In the genomic region with DNA sequence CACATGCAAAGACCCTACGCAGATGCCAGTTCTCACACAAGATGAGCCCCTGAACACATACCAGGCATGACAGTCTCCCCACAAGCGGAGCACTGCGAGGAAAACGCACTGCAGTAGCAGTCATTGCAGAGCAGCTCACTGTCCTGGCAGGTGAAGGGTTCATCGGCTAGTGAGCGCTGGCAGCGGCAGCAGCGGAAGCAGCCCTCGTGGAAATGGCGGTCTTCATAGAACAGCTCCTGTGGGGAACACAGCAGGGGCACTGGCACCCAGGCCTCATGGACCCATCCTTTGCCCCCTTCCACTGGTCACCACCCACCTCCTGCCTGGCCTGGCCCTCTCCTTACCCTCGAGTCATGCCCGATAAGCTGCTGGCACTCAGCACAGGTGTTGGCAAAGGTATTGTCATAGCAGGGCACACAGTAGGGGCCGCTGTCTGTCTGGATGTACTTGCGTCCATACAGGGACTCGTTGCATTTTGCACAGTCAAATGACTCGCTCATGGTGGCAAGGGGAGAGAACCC, we compare ENCODE assay signal across 10 cellular contexts. TPM values are rescaled to one million over a fixed set of nuclear protein-coding genes. Genes with fewer than 3 reads are reported as not detected.
DNase-seq lines count a peak whose midpoint lies in the region; ATAC-seq and TF ChIP-seq lines count a peak whose summit lies in the region.
"Had no signal": no experiment of that assay in that cellular context is flagged by ENCODE, and none has a peak within 500 bp of the region (broad histone marks: within the 10 kb centered on the region; RNA-seq: fewer than 3 reads in every experiment).

No MANE protein-coding gene starts in this region.

- no peaks in the 10 kb centered on the region for H3K9me3 Mint-ChIP-seq in activated T-cell treated with anti-CD3 and anti-CD28 coated beads, Interleukin-2, amount 50 U/mL, for 24 hours
- H3K9me3 Mint-ChIP-seq in brain, result no peaks in the 10 kb centered on the region
- H3K9me3 Mint-ChIP-seq: central memory CD8-positive, alpha-beta T cell had no signal

- no peaks in the 10 kb centered on the region for H3K9me3 ChIP-seq in mucosa of rectum (ENCODE audit: control insufficient read depth in 2 of 2, low read length in 2 of 2)
- H3K9me3 ChIP-seq in tibial artery, result no peaks in the 10 kb centered on the region

- H3K27ac ChIP-seq in mucosa of rectum (ENCODE audit: low read depth in 2 of 2, low read length in 2 of 2) (peak overlapping the region; percentile 71 to 84), tibial artery (peak overlapping the region; percentile 93 to 98), foreskin keratinocyte (no peak overlapping the region)

- no peak for ATAC-seq in HG03460 (IDR thresholded peaks at IDR 0.05; ENCODE audit: unreplicated experiment)
- no peak for ATAC-seq in foreskin keratinocyte
- ATAC-seq in GM21381 (IDR thresholded peaks at IDR 0.05; ENCODE audit: unreplicated experiment), result no peak

- no peak for DNase-seq in activated T-cell treated with anti-CD3 and anti-CD28 coated beads, Interleukin-2, amount 50 U/mL, for 24 hours
- no peak for DNase-seq in activated T-cell treated with anti-CD3 and anti-CD28 coated beads for 4 hours
- DNase-seq in tibial artery, result peak in 1 of 2 donors; percentile 56
- no peak for DNase-seq in foreskin keratinocyte

- peak overlapping the region in 1 of 2 donors; percentile 34 for H3K9ac ChIP-seq in mucosa of rectum (ENCODE audit: low read depth in 1 of 2, low read length in 2 of 2)

- no peak for TF ChIP-seq CTCF in brain (conservative IDR thresholded peaks at IDR 0.05)
- no peak for TF ChIP-seq CTCF in tibial artery (IDR thresholded peaks at IDR 0.05)
- no peak for TF ChIP-seq CTCF in foreskin keratinocyte (conservative IDR thresholded peaks at IDR 0.05)

- intact Hi-C loops in tibial artery (cut with DNase I; ENCODE audit: low total_unique reads), result no loop called here

- H3K36me3 Mint-ChIP-seq in activated T-cell treated with anti-CD3 and anti-CD28 coated beads, Interleukin-2, amount 50 U/mL, for 24 hours (ENCODE audit: low read depth), result peaks cover 73% of the 10 kb centered on the region
- H3K36me3 Mint-ChIP-seq in brain, result no peaks in the 10 kb centered on the region

- H3K27me3 ChIP-seq in mucosa of rectum (ENCODE audit: control insufficient read depth in 2 of 2, insufficient read depth in 2 of 2, low read length in 2 of 2), result peaks cover 6 to 7% of the 10 kb centered on the region in 2 donors
- H3K27me3 ChIP-seq in tibial artery, result no peaks in the 10 kb centered on the region
- H3K27me3 ChIP-seq in foreskin keratinocyte, result no peaks in the 10 kb centered on the region

- peaks cover 36 to 47% of the 10 kb centered on the region in 2 donors for H3K4me1 ChIP-seq in mucosa of rectum (ENCODE audit: control insufficient read depth in 2 of 2, insufficient read depth in 2 of 2, low read length in 2 of 2)
- H3K4me1 ChIP-seq in tibial artery, result peaks cover 15 to 91% (median 72%) of the 10 kb centered on the region in 4 donors
- peaks cover 25% of the 10 kb centered on the region for H3K4me1 ChIP-seq in foreskin keratinocyte

- H3K4me1 Mint-ChIP-seq in activated T-cell treated with anti-CD3 and anti-CD28 coated beads, Interleukin-2, amount 50 U/mL, for 24 hours (ENCODE audit: low read depth), result peaks cover 76% of the 10 kb centered on the region
- H3K4me1 Mint-ChIP-seq in brain, result peaks cover 55% of the 10 kb centered on the region

- peak overlapping the region; percentile 62 for H3K4me3 Mint-ChIP-seq in activated T-cell treated with anti-CD3 and anti-CD28 coated beads, Interleukin-2, amount 50 U/mL, for 24 hours
- peak overlapping the region in 3 of 5 experiments; percentile 62 to 85 (median 69) for H3K4me3 Mint-ChIP-seq in brain
- H3K4me3 Mint-ChIP-seq: central memory CD8-positive, alpha-beta T cell had no signal

- H3K36me3 ChIP-seq in mucosa of rectum (ENCODE audit: control insufficient read depth in 2 of 2, insufficient read depth in 2 of 2, low read length in 2 of 2) (peaks cover 0 to 4% of the 10 kb centered on the region in 2 donors), tibial artery (peaks cover 0 to 23% (median 19%) of the 10 kb centered on the region in 3 donors)

- peak overlapping the region; percentile 94 for H3K27ac Mint-ChIP-seq in activated T-cell treated with anti-CD3 and anti-CD28 coated beads, Interleukin-2, amount 50 U/mL, for 24 hours
- peak overlapping the region in 4 of 5 experiments; percentile 75 to 97 (median 96) for H3K27ac Mint-ChIP-seq in brain

- H3K4me3 ChIP-seq in mucosa of rectum (ENCODE audit: low read length in 2 of 2) (peak overlapping the region in 1 of 2 donors; percentile 31), tibial artery (no peak overlapping the region)

- H3K27me3 Mint-ChIP-seq in activated T-cell treated with anti-CD3 and anti-CD28 coated beads, Interleukin-2, amount 50 U/mL, for 24 hours, result no peaks in the 10 kb centered on the region
- peaks cover 5% of the 10 kb centered on the region for H3K27me3 Mint-ChIP-seq in brain

RNA-seq across cellular contexts. Expression of a gene that starts 6.3 kb away (rescaled TPM):
- polyA plus RNA-seq in brain (ENCODE audit: insufficient read depth, low read depth, low replicate concordance) (12.8 TPM), foreskin keratinocyte (22.9 and 32.8 TPM in 2 replicates)
- total RNA-seq in foreskin keratinocyte, result 12.1 and 15.8 TPM in 2 replicates

RNA-seq across cellular contexts. Expression of a gene that starts 9.2 kb away (rescaled TPM):
- polyA plus RNA-seq in brain (ENCODE audit: insufficient read depth, low read depth, low replicate concordance) (88.2 TPM), foreskin keratinocyte (40.1 and 49.1 TPM in 2 replicates)
- 77.6 and 102 TPM in 2 replicates for total RNA-seq in foreskin keratinocyte

RNA-seq across cellular contexts. Expression of a gene that starts 13.6 kb away (rescaled TPM):
- polyA plus RNA-seq in brain (ENCODE audit: insufficient read depth, low read depth, low replicate concordance) (29.6 TPM), foreskin keratinocyte (50.6 and 64.0 TPM in 2 replicates)
- 51.0 and 65.2 TPM in 2 replicates for total RNA-seq in foreskin keratinocyte

RNA-seq across cellular contexts. Expression of a gene that starts 47.6 kb away (rescaled TPM):
- polyA plus RNA-seq in brain (ENCODE audit: insufficient read depth, low read depth, low replicate concordance) (0.81 TPM), foreskin keratinocyte (0.08 and 0.12 TPM in 2 replicates)
- 0.14 and 0.25 TPM in 2 replicates for total RNA-seq in foreskin keratinocyte
- total RNA-seq: subcutaneous adipose tissue had no signal

RNA-seq across cellular contexts. Expression of a gene that starts 52.1 kb away (rescaled TPM):
- polyA plus RNA-seq in brain (ENCODE audit: insufficient read depth, low read depth, low replicate concordance) (8.8 TPM), foreskin keratinocyte (2.7 and 3.2 TPM in 2 replicates)
- 7.3 and 8.0 TPM in 2 replicates for total RNA-seq in foreskin keratinocyte
